In genomic region chr1:234933031-234933430, GRCh38 we compare ENCODE assay signal across 10 cellular contexts.
DNase-seq lines count a peak whose midpoint lies in the region; ATAC-seq and TF ChIP-seq lines count a peak whose summit lies in the region.
"Had no signal": no experiment of that assay in that cellular context is flagged by ENCODE, and none has a peak within 500 bp of the region (broad histone marks: within the 10 kb centered on the region; RNA-seq: fewer than 3 reads in every experiment).

No MANE protein-coding gene starts in this region.

- intact Hi-C loops in dorsolateral prefrontal cortex (cut with DNase I), result no loop called here

- H3K27me3 ChIP-seq in dorsolateral prefrontal cortex, result no peaks in the 10 kb centered on the region

- no peaks in the 10 kb centered on the region for H3K27me3 Mint-ChIP-seq in stimulated activated naive CD8-positive, alpha-beta T cell treated with anti-CD3 and anti-CD28 coated beads, Interleukin-15, Interleukin-2, amounts not matched to agents 100 ng/mL and 50 ng/mL, for 24 hours

- H3K4me3 ChIP-seq in dorsolateral prefrontal cortex, result no peak overlapping the region

- no peak for DNase-seq in stimulated activated naive CD8-positive, alpha-beta T cell treated with anti-CD3 and anti-CD28 coated beads, Interleukin-15, Interleukin-2, amounts not matched to agents 100 U/mL and 50 U/mL, for 24 hours
- DNase-seq in fibroblast of gingiva (ENCODE audit: low read depth) (peak; percentile 33), SHP77 (lab: John Stamatoyannopoulos, UW) (no peak), dorsolateral prefrontal cortex (no peak), NCI-H1436 (lab: John Stamatoyannopoulos, UW) (no peak), NCI-H774 (lab: John Stamatoyannopoulos, UW) (no peak)
- DNase-seq: central memory CD4-positive, alpha-beta T cell; NCI-H187 had no signal

- no peak for TF ChIP-seq CTCF in dorsolateral prefrontal cortex (IDR thresholded peaks at IDR 0.05 in 54 of 56, conservative IDR thresholded peaks at IDR 0.05 in 2 of 56; ENCODE audit: low read depth in 1 of 56, partially characterized antibody in 56 of 56)

- H3K36me3 Mint-ChIP-seq in stimulated activated naive CD8-positive, alpha-beta T cell treated with anti-CD3 and anti-CD28 coated beads, Interleukin-15, Interleukin-2, amounts not matched to agents 100 ng/mL and 50 ng/mL, for 24 hours (ENCODE audit: low read depth), result no peaks in the 10 kb centered on the region

- H3K27ac ChIP-seq in dorsolateral prefrontal cortex, result peak overlapping the region in 4 of 59 donors; percentile 9 to 28 (median 16)

- H3K9me3 Mint-ChIP-seq in stimulated activated naive CD8-positive, alpha-beta T cell treated with anti-CD3 and anti-CD28 coated beads, Interleukin-15, Interleukin-2, amounts not matched to agents 100 ng/mL and 50 ng/mL, for 24 hours, result no peaks in the 10 kb centered on the region

- H3K4me1 Mint-ChIP-seq in stimulated activated naive CD8-positive, alpha-beta T cell treated with anti-CD3 and anti-CD28 coated beads, Interleukin-15, Interleukin-2, amounts not matched to agents 100 ng/mL and 50 ng/mL, for 24 hours (ENCODE audit: low read depth), result peaks cover 63% of the 10 kb centered on the region

- H3K4me3 Mint-ChIP-seq in stimulated activated naive CD8-positive, alpha-beta T cell treated with anti-CD3 and anti-CD28 coated beads, Interleukin-15, Interleukin-2, amounts not matched to agents 100 ng/mL and 50 ng/mL, for 24 hours, result peak overlapping the region; percentile 30

- no peak for ATAC-seq in stimulated activated naive CD8-positive, alpha-beta T cell treated with anti-CD3 and anti-CD28 coated beads, Interleukin-15, Interleukin-2, amounts not matched to agents 100 U/mL and 50 U/mL, for 24 hours
- peak; percentile 23 for ATAC-seq in HG03571 (IDR thresholded peaks at IDR 0.05; ENCODE audit: unreplicated experiment)

- H3K27ac Mint-ChIP-seq in stimulated activated naive CD8-positive, alpha-beta T cell treated with anti-CD3 and anti-CD28 coated beads, Interleukin-15, Interleukin-2, amounts not matched to agents 100 ng/mL and 50 ng/mL, for 24 hours, result peak overlapping the region; percentile 87
